4 cellular contexts compared by ENCODE assay signal in the genomic region with DNA sequence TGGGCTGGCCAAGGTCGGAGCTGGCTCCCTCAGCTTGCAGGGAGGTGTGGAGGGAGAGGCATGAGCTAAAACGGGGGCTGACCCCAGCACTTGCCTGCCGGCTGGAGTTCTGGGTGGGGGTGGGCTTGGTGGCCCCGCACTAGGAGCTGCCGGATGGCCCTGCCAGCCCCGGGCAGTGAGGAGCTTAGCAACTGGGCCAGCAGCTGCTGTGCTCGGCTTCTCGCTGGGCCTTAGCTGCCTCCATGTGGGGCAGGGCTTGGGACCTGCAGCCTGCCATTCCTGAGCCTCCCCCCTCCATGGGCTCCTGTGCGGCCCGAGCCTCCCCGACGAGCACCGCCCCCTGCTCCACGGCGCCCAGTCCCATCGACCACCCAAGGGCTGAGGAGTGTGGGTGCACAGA. TPM values are rescaled to one million over a fixed set of nuclear protein-coding genes. Genes with fewer than 3 reads are reported as not detected.
"Had no signal": no experiment of that assay in that cellular context is flagged by ENCODE, and none has a peak within 500 bp of the region (broad histone marks: within the 10 kb centered on the region; RNA-seq: fewer than 3 reads in every experiment).

No MANE protein-coding gene starts in this region.

RNA-seq across cellular contexts. Expression of gene ALDH3B1, which starts 46.9 kb away (rescaled TPM):
- total RNA-seq: activated naive CD4-positive, alpha-beta T cell treated with anti-CD3 and anti-CD28 coated beads for 36 hours; activated naive CD8-positive, alpha-beta T cell treated with anti-CD3 and anti-CD28 coated beads for 36 hours; activated T-helper 1 cell treated with anti-CD3 and anti-CD28 coated beads, Interleukin-12 subunit alpha, Interleukin-12 subunit beta, Interleukin-2, Interleukin-4 antibody, amounts not matched to agents 30 ng/mL and 10 ng/mL and 1 ng/mL, durations not matched to agents 14 hours and 24 hours and 36 hours; activated T-helper 2 cell treated with anti-CD3 and anti-CD28 coated beads, Interferon-gamma antibody, Interleukin-2, Interleukin-4, amounts not matched to agents 10 μg/mL and 5 μg/mL and 100 μg/mL, durations not matched to agents 14 hours and 24 hours and 36 hours had no signal
